Comparison of ENCODE assay signal across 17 cellular contexts in genomic region chr11:116844722-116845121, GRCh38. TPM values are rescaled to one million over a fixed set of nuclear protein-coding genes. Genes with fewer than 3 reads are reported as not detected.
A peak's percentile ranks its signal among the peaks of the same experiment; 100 is the strongest.
DNase-seq lines count a peak whose midpoint lies in the region; ATAC-seq and TF ChIP-seq lines count a peak whose summit lies in the region.
"Had no signal": no experiment of that assay in that cellular context is flagged by ENCODE, and none has a peak within 500 bp of the region (broad histone marks: within the 10 kb centered on the region; RNA-seq: fewer than 3 reads in every experiment).

No MANE protein-coding gene starts in this region.

- ATAC-seq in CD4-positive, alpha-beta T cell (ENCODE audit: poor library complexity): no peak
- ATAC-seq: HCT116 had no signal

- H3K4me1 ChIP-seq in skeletal muscle tissue (ENCODE audit: control insufficient read depth in 3 of 3, insufficient read depth in 3 of 3, low read length in 3 of 3): peaks cover 2 to 9% (median 3%) of the 10 kb centered on the region in 3 donors

- peaks cover 51% of the 10 kb centered on the region for H3K36me3 Mint-ChIP-seq in CD4-positive, alpha-beta T cell (ENCODE audit: low read depth)
- H3K36me3 Mint-ChIP-seq in activated CD4-positive, alpha-beta memory T cell treated with anti-CD3 and anti-CD28 coated beads for 36 hours: peaks cover 37% of the 10 kb centered on the region

- H3K4me1 Mint-ChIP-seq in CD4-positive, alpha-beta T cell (ENCODE audit: low read depth): peaks cover 3% of the 10 kb centered on the region
- peaks cover 1% of the 10 kb centered on the region for H3K4me1 Mint-ChIP-seq in activated CD4-positive, alpha-beta memory T cell treated with anti-CD3 and anti-CD28 coated beads for 36 hours (ENCODE audit: low read depth)

- H3K9me3 Mint-ChIP-seq in CD4-positive, alpha-beta T cell: no peaks in the 10 kb centered on the region
- no peaks in the 10 kb centered on the region for H3K9me3 Mint-ChIP-seq in activated CD4-positive, alpha-beta memory T cell treated with anti-CD3 and anti-CD28 coated beads for 36 hours

- CTCF ChIA-PET in CD4-positive, alpha-beta T cell (lab: Charles Lee): interaction anchor here (0.6 kb wide), 1 partner anchor 261 kb away, joined by 3 read pairs; no protein-coding TSS in a partner anchor
- CTCF ChIA-PET in activated CD4-positive, alpha-beta memory T cell treated with anti-CD3 and anti-CD28 coated beads for 36 hours (lab: Charles Lee): interaction anchor here (1.1 kb wide), 1 partner anchor 9 kb away, joined by 4 read pairs; no protein-coding TSS in a partner anchor

- H3K27me3 Mint-ChIP-seq in CD4-positive, alpha-beta T cell: no peaks in the 10 kb centered on the region
- H3K27me3 Mint-ChIP-seq in activated CD4-positive, alpha-beta memory T cell treated with anti-CD3 and anti-CD28 coated beads for 36 hours: no peaks in the 10 kb centered on the region
- H3K27me3 Mint-ChIP-seq: CD4-positive, CD25-positive, alpha-beta regulatory T cell had no signal

- no peaks in the 10 kb centered on the region for H3K27me3 ChIP-seq in CD4-positive, alpha-beta T cell (ENCODE audit: control insufficient read depth, insufficient read depth, low read length)
- H3K27me3 ChIP-seq in skeletal muscle tissue (ENCODE audit: control insufficient read depth in 3 of 3, insufficient read depth in 3 of 3, low read length in 3 of 3): no peaks in the 10 kb centered on the region
- H3K27me3 ChIP-seq: BLaER1 treated with 17β-estradiol and CSF1 and Interleukin-3, amounts not matched to agents 10 nM and 100 nM had no signal

- no peak for TF ChIP-seq CTCF in CD4-positive, alpha-beta T cell (IDR thresholded peaks at IDR 0.05)

- no peak overlapping the region for H3K27ac ChIP-seq in CD4-positive, alpha-beta T cell (ENCODE audit: low read depth, low read length)
- H3K27ac ChIP-seq in skeletal muscle tissue (ENCODE audit: low read depth, low read length): peak overlapping the region; percentile 33
- H3K27ac ChIP-seq: BLaER1 treated with 17β-estradiol and CSF1 and Interleukin-3, amounts not matched to agents 10 nM and 100 nM; GM23248; HL-60 had no signal

- peaks cover 38 to 52% (median 41%) of the 10 kb centered on the region in 3 donors for H3K36me3 ChIP-seq in skeletal muscle tissue (ENCODE audit: control insufficient read depth in 3 of 3, insufficient read depth in 3 of 3, low read length in 3 of 3)

- no peak for DNase-seq in CD4-positive, alpha-beta T cell
- DNase-seq in NCI-H446 treated with DMSO at 0.1 percent for 48 hours (lab: John Stamatoyannopoulos, UW): peak; percentile 9
- DNase-seq in cerebellum (ENCODE audit: low spot score): peak; percentile 37
- no peak for DNase-seq in NCI-H774 (lab: John Stamatoyannopoulos, UW)
- no peak for DNase-seq in HT-29 (ENCODE audit: low spot score)
- DNase-seq in activated CD4-positive, alpha-beta memory T cell treated with anti-CD3 and anti-CD28 coated beads for 36 hours: no peak
- DNase-seq: ACHN; CD4-positive, CD25-positive, alpha-beta regulatory T cell; DMS153; DMS79 treated with DMSO at 0.1 percent for 48 hours; GF-D8; GM23248 had no signal

- POLR2A ChIA-PET in CD4-positive, alpha-beta T cell (lab: Charles Lee): no interaction called here
- POLR2A ChIA-PET in activated CD4-positive, alpha-beta memory T cell treated with anti-CD3 and anti-CD28 coated beads for 36 hours (lab: Charles Lee): no interaction called here

- H3K9ac ChIP-seq in skeletal muscle tissue (ENCODE audit: low read depth in 1 of 3, low read length in 3 of 3): no peak overlapping the region
- H3K9ac ChIP-seq: BLaER1 treated with 17β-estradiol and CSF1 and Interleukin-3, amounts not matched to agents 10 nM and 100 nM; GM23248 had no signal

- intact Hi-C loops in CD4-positive, alpha-beta T cell (cut with DNase I, micrococcal nuclease): no loop called here
- intact Hi-C loops in activated CD4-positive, alpha-beta memory T cell treated with anti-CD3 and anti-CD28 coated beads for 36 hours (cut with micrococcal nuclease): no loop called here

- H3K4me3 ChIP-seq in skeletal muscle tissue (ENCODE audit: low read length in 3 of 3): no peak overlapping the region
- H3K4me3 ChIP-seq: BLaER1 treated with 17β-estradiol and CSF1 and Interleukin-3, amounts not matched to agents 10 nM and 100 nM; GM23248 had no signal

- peak overlapping the region; percentile 9 for H3K27ac Mint-ChIP-seq in CD4-positive, alpha-beta T cell
- no peak overlapping the region for H3K27ac Mint-ChIP-seq in activated CD4-positive, alpha-beta memory T cell treated with anti-CD3 and anti-CD28 coated beads for 36 hours

- no peak overlapping the region for H3K4me3 Mint-ChIP-seq in CD4-positive, alpha-beta T cell
- H3K4me3 Mint-ChIP-seq in activated CD4-positive, alpha-beta memory T cell treated with anti-CD3 and anti-CD28 coated beads for 36 hours: no peak overlapping the region
- H3K4me3 Mint-ChIP-seq: CD4-positive, CD25-positive, alpha-beta regulatory T cell had no signal

- H3K9me3 ChIP-seq in CD4-positive, alpha-beta T cell (ENCODE audit: control insufficient read depth, low read length): no peaks in the 10 kb centered on the region
- H3K9me3 ChIP-seq in skeletal muscle tissue (ENCODE audit: control insufficient read depth in 3 of 3, low read length in 3 of 3): no peaks in the 10 kb centered on the region
- H3K9me3 ChIP-seq: BLaER1 treated with 17β-estradiol and CSF1 and Interleukin-3, amounts not matched to agents 10 nM and 100 nM had no signal

RNA-seq across cellular contexts. Expression of gene APOA1, which starts 7.3 kb away (rescaled TPM):
- under 1 TPM; 0.47 to 0.77 TPM for total RNA-seq in CD4-positive, alpha-beta T cell
- 0.91 TPM for total RNA-seq in cerebellum
- 3.7 TPM for total RNA-seq in skeletal muscle tissue
- total RNA-seq in HT-29 (2014; rRNA removed; shearing (Covaris generic)): not detected in 2 replicates
- under 1 TPM in 1 of 2 experiments, not detected in 1; 0.24 TPM for total RNA-seq in activated CD4-positive, alpha-beta memory T cell treated with anti-CD3 and anti-CD28 coated beads for 36 hours
- total RNA-seq: A172; CD4-positive, CD25-positive, alpha-beta regulatory T cell; GM23248 had no signal

RNA-seq across cellular contexts. Expression of gene APOC3, which starts 15.0 kb away (rescaled TPM):
- not detected for total RNA-seq in CD4-positive, alpha-beta T cell
- total RNA-seq in cerebellum: not detected
- total RNA-seq in skeletal muscle tissue: not detected
- not detected in 2 replicates for total RNA-seq in HT-29 (2014; rRNA removed; shearing (Covaris generic))
- total RNA-seq in activated CD4-positive, alpha-beta memory T cell treated with anti-CD3 and anti-CD28 coated beads for 36 hours: not detected
- total RNA-seq: A172; CD4-positive, CD25-positive, alpha-beta regulatory T cell; GM23248 had no signal

RNA-seq across cellular contexts. Expression of gene APOA4, which starts 21.6 kb away (rescaled TPM):
- not detected for total RNA-seq in CD4-positive, alpha-beta T cell
- total RNA-seq in cerebellum (0.45 TPM), skeletal muscle tissue (0.52 TPM)
- total RNA-seq in HT-29 (2014; rRNA removed; shearing (Covaris generic)): not detected in 2 replicates
- total RNA-seq in activated CD4-positive, alpha-beta memory T cell treated with anti-CD3 and anti-CD28 coated beads for 36 hours: not detected
- total RNA-seq: A172; CD4-positive, CD25-positive, alpha-beta regulatory T cell; GM23248 had no signal

RNA-seq across cellular contexts. Expression of gene APOA5, which starts 53.0 kb away (rescaled TPM):
- not detected for total RNA-seq in CD4-positive, alpha-beta T cell
- not detected for total RNA-seq in cerebellum
- total RNA-seq in skeletal muscle tissue: not detected
- total RNA-seq in HT-29 (2014; rRNA removed; shearing (Covaris generic)): not detected in 2 replicates
- not detected for total RNA-seq in activated CD4-positive, alpha-beta memory T cell treated with anti-CD3 and anti-CD28 coated beads for 36 hours
- total RNA-seq: A172; CD4-positive, CD25-positive, alpha-beta regulatory T cell; GM23248 had no signal

RNA-seq across cellular contexts. Expression of gene ZPR1, which starts 56.9 kb away (rescaled TPM):
- 100 to 1,000 TPM; 117 to 118 TPM for total RNA-seq in CD4-positive, alpha-beta T cell
- total RNA-seq in cerebellum (21.7 TPM), skeletal muscle tissue (16.7 TPM)
- total RNA-seq in HT-29 (2014; rRNA removed; shearing (Covaris generic)): 56.3 and 60.7 TPM in 2 replicates
- total RNA-seq in activated CD4-positive, alpha-beta memory T cell treated with anti-CD3 and anti-CD28 coated beads for 36 hours: 100 to 1,000 TPM; 101 to 102 TPM

Comparison
In these comparisons a context has a peak if more than half of its experiments do, and no peak if none do; other contexts are left out.
1. DNase-seq: peak in NCI-H446 treated with DMSO at 0.1 percent for 48 hours (single experiment) and cerebellum (single experiment); none in CD4-positive, alpha-beta T cell (0 of 10), NCI-H774 (single experiment), HT-29 (single experiment) and activated CD4-positive, alpha-beta memory T cell treated with anti-CD3 and anti-CD28 coated beads for 36 hours (single experiment).